In genomic region chr7:104801022-104801421, GRCh38 we compare ENCODE assay signal across 9 cellular contexts.
"Had no signal": no experiment of that assay in that cellular context is flagged by ENCODE, and none has a peak within 500 bp of the region (broad histone marks: within the 10 kb centered on the region; RNA-seq: fewer than 3 reads in every experiment).

No MANE protein-coding gene starts in this region.

- H3K36me3 ChIP-seq: HAP-1 had no signal

- H3K4me1 ChIP-seq: HAP-1 had no signal

- DNase-seq: GM23248, GOT3, H7, H9, HCEC 1CT, HFFc6 had no signal

- H3K27ac ChIP-seq: GM23248 had no signal

- H3K9me3 ChIP-seq: HAP-1 had no signal

- H3K4me2 ChIP-seq: GM23338 had no signal

- H3K4me3 Mint-ChIP-seq: GM23338, H9, HFFc6 had no signal

- H3K9ac ChIP-seq: GM23248 had no signal

- H3K27ac Mint-ChIP-seq: GM23338, H9, HFFc6 had no signal

- H2AFZ ChIP-seq: GM23248, GM23338 had no signal

- ATAC-seq: GM23338, HCT116 had no signal

- H3K9me3 Mint-ChIP-seq: GM23338, H9, HFFc6 had no signal

- H3K4me3 ChIP-seq: GM23248, GM23338, HAP-1 had no signal
